ENCODE assay signal across 9 cellular contexts in the genomic region with DNA sequence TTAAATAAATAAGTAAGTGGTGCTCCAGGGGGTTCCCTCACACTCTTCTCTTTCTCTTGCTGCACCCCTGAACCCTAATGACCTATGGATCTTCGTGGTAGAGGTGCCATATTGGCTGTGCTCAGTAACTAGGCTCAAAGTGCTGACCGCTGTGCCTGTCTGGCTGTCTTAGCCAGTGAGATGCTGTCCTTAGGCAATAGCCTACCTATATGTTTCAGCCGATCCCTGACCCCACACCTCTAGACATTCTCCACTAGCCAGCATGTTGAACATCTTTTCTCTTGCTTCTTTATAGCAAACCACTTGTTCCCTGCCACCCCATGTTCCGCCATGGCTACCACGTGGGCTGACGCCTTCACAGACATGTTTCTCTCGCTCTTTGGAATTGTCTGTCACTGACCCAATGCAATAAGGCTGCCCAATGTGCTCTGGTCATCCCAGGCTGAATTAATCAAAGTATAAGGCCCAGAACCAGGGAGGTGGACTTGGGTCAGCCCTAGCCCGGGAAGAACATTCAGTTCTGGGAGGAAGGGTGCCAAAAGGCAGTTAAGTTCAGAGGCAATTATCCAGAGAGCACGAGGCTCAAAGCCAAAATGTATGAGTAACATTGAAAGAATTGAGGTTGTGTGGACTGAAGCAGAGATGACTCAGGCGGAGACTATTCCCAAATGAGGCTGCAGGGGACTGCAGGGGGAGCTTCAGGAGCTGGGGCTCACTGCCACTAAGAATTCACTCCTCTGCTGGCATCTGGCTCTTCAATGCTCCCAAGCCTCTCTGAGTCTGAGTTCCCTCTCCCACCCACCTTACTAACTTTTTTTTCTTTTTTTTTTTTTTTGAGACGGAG. TPM values are rescaled to one million over a fixed set of nuclear protein-coding genes. Genes with fewer than 3 reads are reported as not detected.
DNase-seq lines count a peak whose midpoint lies in the region; ATAC-seq, FAIRE-seq and TF ChIP-seq lines count a peak whose summit lies in the region.
"Had no signal": no experiment of that assay in that cellular context is flagged by ENCODE, and none has a peak within 500 bp of the region (broad histone marks: within the 10 kb centered on the region; RNA-seq: fewer than 3 reads in every experiment).

No MANE protein-coding gene starts in this region.

- no peaks in the 10 kb centered on the region for H3K27me3 ChIP-seq in bronchial epithelial cell (ENCODE audit: control insufficient read depth, insufficient read depth, low read length)
- H3K27me3 ChIP-seq in transverse colon = no peaks in the 10 kb centered on the region
- H3K27me3 ChIP-seq: BLaER1 had no signal

- no peaks in the 10 kb centered on the region for H3K9me3 ChIP-seq in transverse colon
- H3K9me3 ChIP-seq: BLaER1 had no signal

- intact Hi-C loops in transverse colon (cut with DNase I; ENCODE audit: low total_unique reads) = no loop called here

- no peaks in the 10 kb centered on the region for H3K36me3 ChIP-seq in bronchial epithelial cell (ENCODE audit: control insufficient read depth, insufficient read depth, low read length)
- no peaks in the 10 kb centered on the region for H3K36me3 ChIP-seq in transverse colon
- H3K36me3 ChIP-seq: BLaER1 had no signal

- no peak for FAIRE-seq in bronchial epithelial cell (lab: Jason Lieb, UNC)

- peak overlapping the region; percentile 73 to 82 (median 76) for H3K27ac ChIP-seq in transverse colon
- H3K27ac ChIP-seq: BLaER1 had no signal

- TF ChIP-seq POLR2A in transverse colon (IDR thresholded peaks at IDR 0.05) = no peak

- 56 to 69% methylated on average over 5 to 11 of the region's 11 CpGs for WGBS in transverse colon (ENCODE audit: low coverage in 1 of 2), 2 donors

- in situ Hi-C loops in transverse colon (cut with MboI; ENCODE audit: low pct_ligation_motif_present in 1 of 4, low pct_unique_long_range_greater_than_20kb in 1 of 4, low sequenced_read_pairs in 3 of 4) = no loop called here

- H3K4me3 ChIP-seq in bronchial epithelial cell (ENCODE audit: low read depth, low read length) = no peak overlapping the region
- no peak overlapping the region for H3K4me3 ChIP-seq in transverse colon
- H3K4me3 ChIP-seq: BLaER1 had no signal

- peaks cover 6 to 26% (median 10%) of the 10 kb centered on the region in 4 donors for H3K4me1 ChIP-seq in transverse colon
- H3K4me1 ChIP-seq: BLaER1 had no signal

- TF ChIP-seq CTCF in bronchial epithelial cell (IDR thresholded peaks at IDR 0.05; ENCODE audit: insufficient read depth, low read length, severe bottlenecking) (peak; percentile 49), transverse colon (IDR thresholded peaks at IDR 0.05) (peak in 3 of 5 experiments; percentile 16 to 31 (median 16))

- DNase-seq in NCI-H2171 treated with DMSO at 0.1 percent for 48 hours (lab: John Stamatoyannopoulos, UW) = peak; percentile 8
- no peak for DNase-seq in NCI-H2171 (lab: John Stamatoyannopoulos, UW)
- peak; percentile 93 for DNase-seq in bronchial epithelial cell (ENCODE audit: low read depth)
- DNase-seq in left lobe of liver (ENCODE audit: low spot score) = peak; percentile 80
- DNase-seq in transverse colon = peak; percentile 60
- no peak for DNase-seq in activated CD4-positive, alpha-beta T cell treated with anti-CD3 and anti-CD28 coated beads, Interleukin-2, amount 50 U/mL, for 4 hours
- DNase-seq in stimulated activated CD4-positive, alpha-beta T cell treated with anti-CD3 and anti-CD28 coated beads, Interleukin-4, amount 100 ng/mL, for 1 hour = no peak
- no peak for DNase-seq in stimulated activated CD4-positive, alpha-beta T cell treated with anti-CD3 and anti-CD28 coated beads, Interleukin-15, amount 100 ng/mL, for 24 hours

- peak; percentile 94 for TF ChIP-seq EP300 in transverse colon (IDR thresholded peaks at IDR 0.05; ENCODE audit: low read depth)

- ATAC-seq in left lobe of liver = peak; percentile 90

RNA-seq across cellular contexts. Expression of gene TNRC6A, which starts 28.7 kb away (rescaled TPM):
- total RNA-seq in bronchial epithelial cell (14.2 and 17.8 TPM in 2 replicates), left lobe of liver (33.7 TPM), transverse colon (10 to 100 TPM; 48.2 to 77.2 (median 54.8) TPM)

Comparison
In these comparisons a context has a peak if more than half of its experiments do, and no peak if none do; other contexts are left out.
1. DNase-seq: peak in NCI-H2171 treated with DMSO at 0.1 percent for 48 hours (single experiment), bronchial epithelial cell (single experiment), left lobe of liver (single experiment) and transverse colon (single experiment); none in NCI-H2171 (single experiment), activated CD4-positive, alpha-beta T cell treated with anti-CD3 and anti-CD28 coated beads, Interleukin-2, amount 50 U/mL, for 4 hours (0 of 2), stimulated activated CD4-positive, alpha-beta T cell treated with anti-CD3 and anti-CD28 coated beads, Interleukin-4, amount 100 ng/mL, for 1 hour (single experiment) and stimulated activated CD4-positive, alpha-beta T cell treated with anti-CD3 and anti-CD28 coated beads, Interleukin-15, amount 100 ng/mL, for 24 hours (single experiment).